23 cellular contexts compared by ENCODE assay signal in genomic region chr5:115580941-115581340, GRCh38. TPM values are rescaled to one million over a fixed set of nuclear protein-coding genes. Genes with fewer than 3 reads are reported as not detected.
DNase-seq lines count a peak whose midpoint lies in the region; ATAC-seq and TF ChIP-seq lines count a peak whose summit lies in the region.
"Had no signal": no experiment of that assay in that cellular context is flagged by ENCODE, and none has a peak within 500 bp of the region (broad histone marks: within the 10 kb centered on the region; RNA-seq: fewer than 3 reads in every experiment).

No MANE protein-coding gene starts in this region.

- no peak overlapping the region for H3K56ac ChIP-seq in IMR-90 (ENCODE audit: extremely low read depth, insufficient read depth, low read length)

- in situ Hi-C loops in IMR-90 (cut with MboI; ENCODE audit: low sequenced_read_pairs), result no loop called here

- H2BK15ac ChIP-seq in IMR-90 (ENCODE audit: low read depth, low read length), result no peak overlapping the region

- H3K36me3 Mint-ChIP-seq in activated T-helper 2 cell treated with anti-CD3 and anti-CD28 coated beads, Interferon-gamma antibody, Interleukin-2, Interleukin-4, amounts not matched to agents 10 μg/mL and 5 μg/mL and 100 μg/mL, durations not matched to agents 14 hours and 24 hours and 36 hours (ENCODE audit: low read depth), result no peaks in the 10 kb centered on the region

- BruUV-seq in IMR-90 (replicated peaks; lab: Mats Ljungman, UMichigan), result no TSS peak

- no peaks in the 10 kb centered on the region for H3K9me3 Mint-ChIP-seq in activated T-helper 2 cell treated with anti-CD3 and anti-CD28 coated beads, Interferon-gamma antibody, Interleukin-2, Interleukin-4, amounts not matched to agents 10 μg/mL and 5 μg/mL and 100 μg/mL, durations not matched to agents 14 hours and 24 hours and 36 hours

- H3K36me3 ChIP-seq in IMR-90 (ENCODE audit: control insufficient read depth, insufficient read depth, low read length) (0 out of 2 replicates have a peak, but pooled peaks cover 2% of the 10 kb centered on the region), osteoblast (ENCODE audit: insufficient read depth, low read length) (peaks cover 8% of the 10 kb centered on the region)
- H3K36me3 ChIP-seq: BE2C, HAP-1 had no signal

- TF ChIP-seq POLR2A in IMR-90 (IDR thresholded peaks at IDR 0.05; ENCODE audit: low read depth, low read length), result no peak

- H3K4ac ChIP-seq in IMR-90 (ENCODE audit: low read depth, low read length), result no peak overlapping the region

- no CpG with 5 or more reads among the region's 2 CpGs for WGBS in IMR-90 (ENCODE audit: extremely low coverage in 2 of 2, insufficient read length in 1 of 2), 2 experiments

- H4K91ac ChIP-seq in IMR-90 (ENCODE audit: insufficient read depth, low read depth, low read length), result no peak overlapping the region

- H3K4me1 ChIP-seq in IMR-90 (ENCODE audit: control insufficient read depth, insufficient read depth, low read length) (peaks cover 6% of the 10 kb centered on the region), osteoblast (ENCODE audit: insufficient read depth, low read length) (peaks cover 37% of the 10 kb centered on the region)
- H3K4me1 ChIP-seq: BE2C, HAP-1 had no signal

- no peaks in the 10 kb centered on the region for H3K4me1 Mint-ChIP-seq in activated T-helper 2 cell treated with anti-CD3 and anti-CD28 coated beads, Interferon-gamma antibody, Interleukin-2, Interleukin-4, amounts not matched to agents 10 μg/mL and 5 μg/mL and 100 μg/mL, durations not matched to agents 14 hours and 24 hours and 36 hours (ENCODE audit: low read depth)
- H3K4me1 Mint-ChIP-seq: CD4-positive, alpha-beta memory T cell had no signal

- H4K8ac ChIP-seq in IMR-90 (ENCODE audit: low read depth in 2 of 2, low read length in 2 of 2), result no peak overlapping the region

- H4K20me1 ChIP-seq in IMR-90 (ENCODE audit: insufficient read depth, low read length), result peaks cover 3% of the 10 kb centered on the region; the same call in 1 of the 2 replicates
- no peaks in the 10 kb centered on the region for H4K20me1 ChIP-seq in osteoblast (ENCODE audit: insufficient read depth, low read length)

- H3K79me1 ChIP-seq in IMR-90 (ENCODE audit: low read depth in 1 of 2, low read length in 2 of 2), result peaks cover 11 to 53% of the 10 kb centered on the region in 2 experiments; a peak in 3 of 4 replicates

- no peak overlapping the region for H2BK120ac ChIP-seq in IMR-90 (ENCODE audit: low read depth, low read length)

- peaks cover 66% of the 10 kb centered on the region for H3K79me2 ChIP-seq in osteoblast (ENCODE audit: insufficient read depth, low read length)

- no peak overlapping the region for H3K18ac ChIP-seq in IMR-90 (ENCODE audit: low read depth, low read length)

- TF ChIP-seq CTCF in IMR-90 (conservative IDR thresholded peaks at IDR 0.05; ENCODE audit: low read depth, low read length), result no peak
- no peak for TF ChIP-seq CTCF in osteoblast (IDR thresholded peaks at IDR 0.05; ENCODE audit: extremely low read depth, low read depth, low read length)

- H2AFZ ChIP-seq in IMR-90 (replicated peaks; ENCODE audit: low read length, poor library complexity) (no peak overlapping the region), osteoblast (ENCODE audit: low read length) (no peak overlapping the region)

- H3K14ac ChIP-seq in IMR-90 (replicated peaks; ENCODE audit: low read depth, low read length), result no peak overlapping the region

- peaks cover 10% of the 10 kb centered on the region for H3K27me3 Mint-ChIP-seq in activated T-helper 2 cell treated with anti-CD3 and anti-CD28 coated beads, Interferon-gamma antibody, Interleukin-2, Interleukin-4, amounts not matched to agents 10 μg/mL and 5 μg/mL and 100 μg/mL, durations not matched to agents 14 hours and 24 hours and 36 hours (ENCODE audit: low read depth)
- H3K27me3 Mint-ChIP-seq: CD4-positive, alpha-beta memory T cell had no signal

- dilution Hi-C loops in IMR-90 (cut with HindIII; ENCODE audit: low sequenced_read_pairs, unreplicated experiment), result no loop called here

- peaks cover 3% of the 10 kb centered on the region; the same call in 1 of the 2 replicates for H3K9me3 ChIP-seq in IMR-90 (ENCODE audit: control insufficient read depth, insufficient read depth, low read length)
- H3K9me3 ChIP-seq in osteoblast (ENCODE audit: low read depth, low read length), result no peaks in the 10 kb centered on the region
- H3K9me3 ChIP-seq: BE2C, HAP-1 had no signal

- H3K23ac ChIP-seq in IMR-90 (ENCODE audit: low read depth, low read length), result no peak overlapping the region

- H4K5ac ChIP-seq in IMR-90 (ENCODE audit: low read depth, low read length), result no peak overlapping the region

- POLR2A ChIA-PET in IMR-90 (lab: Charles Lee; ENCODE audit: unreplicated experiment), result no interaction called here

- no peak overlapping the region for H2BK5ac ChIP-seq in IMR-90 (ENCODE audit: low read depth, low read length, poor library complexity, severe bottlenecking)

- H3K4me3 ChIP-seq in IMR-90 (ENCODE audit: insufficient read depth, low read depth, low read length) (no peak overlapping the region), osteoblast (ENCODE audit: insufficient read depth, low read length) (no peak overlapping the region)
- H3K4me3 ChIP-seq: A549; BLaER1 treated with 17β-estradiol and CSF1 and Interleukin-3, amounts not matched to agents 10 nM and 100 nM; HAP-1 had no signal

- no peak overlapping the region for H2AK9ac ChIP-seq in IMR-90 (replicated peaks; ENCODE audit: low read depth, low read length, poor library complexity)

- H3K27me3 ChIP-seq in IMR-90 (ENCODE audit: control insufficient read depth, insufficient read depth, low read length) (no peaks in the 10 kb centered on the region), osteoblast (ENCODE audit: insufficient read depth, low read length) (no peaks in the 10 kb centered on the region)
- H3K27me3 ChIP-seq: BE2C; BLaER1 treated with 17β-estradiol and CSF1 and Interleukin-3, amounts not matched to agents 10 nM and 100 nM had no signal

- no peaks in the 10 kb centered on the region for H3K9me1 ChIP-seq in IMR-90 (ENCODE audit: insufficient read depth, low read length)

- CTCF ChIA-PET in IMR-90 (lab: Yijun Ruan, JAX), result interaction anchor here (0.9 kb wide), 1 partner anchor 11 kb away, joined by 3 read pairs; no protein-coding TSS in a partner anchor

- no peak overlapping the region for H3K9ac ChIP-seq in IMR-90 (ENCODE audit: low read depth, low read length)
- H3K9ac ChIP-seq: BLaER1 treated with 17β-estradiol and CSF1 and Interleukin-3, amounts not matched to agents 10 nM and 100 nM had no signal

- TF ChIP-seq RAD21 in IMR-90 (IDR thresholded peaks at IDR 0.05; ENCODE audit: low read length), result no peak

- intact Hi-C loops in IMR-90 (cut with micrococcal nuclease), result no loop called here
- intact Hi-C loops in activated T-helper 2 cell treated with anti-CD3 and anti-CD28 coated beads, Interferon-gamma antibody, Interleukin-2, Interleukin-4, amounts not matched to agents 10 μg/mL and 5 μg/mL and 100 μg/mL, durations not matched to agents 14 hours and 24 hours and 36 hours (cut with micrococcal nuclease), result no loop called here

- no peak overlapping the region for H3K27ac Mint-ChIP-seq in activated T-helper 2 cell treated with anti-CD3 and anti-CD28 coated beads, Interferon-gamma antibody, Interleukin-2, Interleukin-4, amounts not matched to agents 10 μg/mL and 5 μg/mL and 100 μg/mL, durations not matched to agents 14 hours and 24 hours and 36 hours

- no peak overlapping the region for H3K4me2 ChIP-seq in IMR-90 (ENCODE audit: low read depth, low read length)
- H3K4me2 ChIP-seq in osteoblast (ENCODE audit: insufficient read depth, low read length), result no peak overlapping the region
- H3K4me2 ChIP-seq: A549 had no signal

- no peak overlapping the region for H2BK20ac ChIP-seq in IMR-90 (ENCODE audit: low read depth, low read length)

- ATAC-seq in IMR-90 (ENCODE audit: low read depth), result no peak
- no peak for ATAC-seq in HG03025 (IDR thresholded peaks at IDR 0.05; ENCODE audit: low FRiP score, unreplicated experiment)
- ATAC-seq: A549 had no signal

- no peak overlapping the region for H3K4me3 Mint-ChIP-seq in activated T-helper 2 cell treated with anti-CD3 and anti-CD28 coated beads, Interferon-gamma antibody, Interleukin-2, Interleukin-4, amounts not matched to agents 10 μg/mL and 5 μg/mL and 100 μg/mL, durations not matched to agents 14 hours and 24 hours and 36 hours (ENCODE audit: low read depth)
- H3K4me3 Mint-ChIP-seq: CD14-positive monocyte; CD4-positive, alpha-beta memory T cell had no signal

- DNase-seq in ELR (ENCODE audit: low read depth) (peak; percentile 44), IMR-90 (no peak), osteoblast (ENCODE audit: insufficient read length, low spot score, missing footprints) (no peak), NCI-H69 (lab: John Stamatoyannopoulos, UW) (no peak), NCI-H128 (lab: John Stamatoyannopoulos, UW; ENCODE audit: unreplicated experiment) (no peak)
- no peak for DNase-seq in activated T-helper 2 cell treated with anti-CD3 and anti-CD28 coated beads, Interferon-gamma antibody, Interleukin-2, Interleukin-4, amounts not matched to agents 10 μg/mL and 5 μg/mL and 100 μg/mL, durations not matched to agents 14 hours and 24 hours and 36 hours (ENCODE audit: low spot score)
- DNase-seq: 8988T; ACHN; AML-193; BE2C; Calu3; CD4-positive, alpha-beta memory T cell; COR-L47; DND-41; EL; GF-D8; GOT3 had no signal

- H2AK5ac ChIP-seq in IMR-90 (ENCODE audit: low read depth, low read length), result no peak overlapping the region

- H3K27ac ChIP-seq in IMR-90 (ENCODE audit: insufficient read depth, low read length) (no peak overlapping the region), osteoblast (ENCODE audit: low read depth, low read length) (peak overlapping the region; percentile 23)
- H3K27ac ChIP-seq: A549; BLaER1 treated with 17β-estradiol and CSF1 and Interleukin-3, amounts not matched to agents 10 nM and 100 nM had no signal

RNA-seq across cellular contexts. Expression of gene TICAM2, which starts 21.3 kb away (rescaled TPM):
- total RNA-seq in IMR-90 (2012; rRNA removed) (4.3 and 6.9 TPM in 2 replicates), osteoblast (6.9 and 9.1 TPM in 2 replicates)
- polyA plus RNA-seq in IMR-90 (2012; rRNA removed), result 2.9 and 3.4 TPM in 2 replicates
- polyA plus RNA-seq in IMR-90 (2012; cell fraction: cytosol; rRNA removed), result 0.73 and 0.97 TPM in 2 replicates
- 0.55 and 2.2 TPM in 2 replicates for polyA plus RNA-seq in IMR-90 (2012; cell fraction: nucleus; rRNA removed; ENCODE audit: low replicate concordance)
- 0.85 TPM in 1 of 2 replicates, not detected in the other for total RNA-seq in activated T-helper 2 cell treated with anti-CD3 and anti-CD28 coated beads, Interferon-gamma antibody, Interleukin-2, Interleukin-4, amounts not matched to agents 10 μg/mL and 5 μg/mL and 100 μg/mL, durations not matched to agents 14 hours and 24 hours and 36 hours
- total RNA-seq: G401 had no signal

RNA-seq across cellular contexts. Expression of gene FEM1C, which starts 36.4 kb away (rescaled TPM):
- total RNA-seq in IMR-90 (2012; rRNA removed), result 21.5 and 30.3 TPM in 2 replicates
- polyA plus RNA-seq in IMR-90 (2012; rRNA removed), result 5.3 and 6.3 TPM in 2 replicates
- 1.4 TPM in 2 replicates for polyA plus RNA-seq in IMR-90 (2012; cell fraction: cytosol; rRNA removed)
- polyA plus RNA-seq in IMR-90 (2012; cell fraction: nucleus; rRNA removed; ENCODE audit: low replicate concordance), result 1.2 and 11.4 TPM in 2 replicates
- 17.1 and 17.4 TPM in 2 replicates for total RNA-seq in osteoblast
- total RNA-seq in activated T-helper 2 cell treated with anti-CD3 and anti-CD28 coated beads, Interferon-gamma antibody, Interleukin-2, Interleukin-4, amounts not matched to agents 10 μg/mL and 5 μg/mL and 100 μg/mL, durations not matched to agents 14 hours and 24 hours and 36 hours, result 14.3 and 15.0 TPM in 2 replicates

RNA-seq across cellular contexts. Expression of gene TMED7, which starts 44.9 kb away (rescaled TPM):
- total RNA-seq in IMR-90 (2012; rRNA removed) (75.6 and 173 TPM in 2 replicates), osteoblast (137 and 151 TPM in 2 replicates)
- polyA plus RNA-seq in IMR-90 (2012; rRNA removed), result 86.7 and 107 TPM in 2 replicates
- polyA plus RNA-seq in IMR-90 (2012; cell fraction: cytosol; rRNA removed), result 10.4 and 84.9 TPM in 2 replicates
- polyA plus RNA-seq in IMR-90 (2012; cell fraction: nucleus; rRNA removed; ENCODE audit: low replicate concordance), result 11.2 and 42.1 TPM in 2 replicates
- 40.2 and 40.9 TPM in 2 replicates for total RNA-seq in activated T-helper 2 cell treated with anti-CD3 and anti-CD28 coated beads, Interferon-gamma antibody, Interleukin-2, Interleukin-4, amounts not matched to agents 10 μg/mL and 5 μg/mL and 100 μg/mL, durations not matched to agents 14 hours and 24 hours and 36 hours
